In genomic region chr3:183161552-183162345, GRCh38 we compare ENCODE assay signal across 8 cellular contexts. TPM values are rescaled to one million over a fixed set of nuclear protein-coding genes. Genes with fewer than 3 reads are reported as not detected.
DNase-seq lines count a peak whose midpoint lies in the region; ATAC-seq and TF ChIP-seq lines count a peak whose summit lies in the region.

No MANE protein-coding gene starts in this region.

- H3K36me3 ChIP-seq in body of pancreas (replicated peaks in 1 of 2; ENCODE audit: insufficient read depth in 1 of 2, low read depth in 2 of 2) (no peaks in the 10 kb centered on the region), gastroesophageal sphincter (no peaks in the 10 kb centered on the region)

- H3K27me3 Mint-ChIP-seq in memory B cell = peaks cover 25% of the 10 kb centered on the region

- peak in 1 of 4 donors; percentile 40 for DNase-seq in body of pancreas
- peak; percentile 63 to 73 for DNase-seq in memory B cell (ENCODE audit: low spot score in 2 of 2)
- DNase-seq in globus pallidus (ENCODE audit: low spot score) = no peak
- DNase-seq in COLO829 (ENCODE audit: low spot score) = no peak

- peak overlapping the region in 2 of 4 donors; percentile 26 to 60 for H3K27ac ChIP-seq in body of pancreas
- no peak overlapping the region for H3K27ac ChIP-seq in gastroesophageal sphincter

- H3K9me3 Mint-ChIP-seq in memory B cell = peaks cover 6% of the 10 kb centered on the region

- H3K4me1 ChIP-seq in body of pancreas (peaks cover 8% of the 10 kb centered on the region), gastroesophageal sphincter (peaks cover 0 to 15% (median 0%) of the 10 kb centered on the region in 3 donors)

- H3K9me3 ChIP-seq in body of pancreas = no peaks in the 10 kb centered on the region
- no peaks in the 10 kb centered on the region for H3K9me3 ChIP-seq in gastroesophageal sphincter

- no peak for TF ChIP-seq EP300 in gastroesophageal sphincter (IDR thresholded peaks at IDR 0.05)

- no peaks in the 10 kb centered on the region for H3K27me3 ChIP-seq in body of pancreas
- H3K27me3 ChIP-seq in gastroesophageal sphincter = peaks cover 39% of the 10 kb centered on the region

- TF ChIP-seq CTCF in body of pancreas (IDR thresholded peaks at IDR 0.05) = no peak
- no peak for TF ChIP-seq CTCF in gastroesophageal sphincter (IDR thresholded peaks at IDR 0.05)

- peak overlapping the region in 1 of 2 donors; percentile 68 for H3K4me3 ChIP-seq in body of pancreas
- H3K4me3 ChIP-seq in gastroesophageal sphincter = peak overlapping the region in 1 of 2 donors; percentile 59

- H3K4me1 Mint-ChIP-seq in memory B cell = peaks cover 16% of the 10 kb centered on the region

- peak overlapping the region; percentile 75 for H3K4me3 Mint-ChIP-seq in memory B cell

- WGBS in body of pancreas, 2 donors = 43 to 50% methylated on average over 25 of the region's 25 CpGs
- WGBS in gastroesophageal sphincter (ENCODE audit: low coverage in 1 of 2), 2 donors = 19 to 51% methylated on average over 8 to 19 of the region's 25 CpGs

- TF ChIP-seq POLR2A in body of pancreas (IDR thresholded peaks at IDR 0.05) (no peak), gastroesophageal sphincter (IDR thresholded peaks at IDR 0.05) (no peak)

- peaks cover 2% of the 10 kb centered on the region for H3K36me3 Mint-ChIP-seq in memory B cell

- peak overlapping the region; percentile 90 for H3K27ac Mint-ChIP-seq in memory B cell

- ATAC-seq in GM18499 (IDR thresholded peaks at IDR 0.05; ENCODE audit: insufficient read depth, unreplicated experiment) (peak; percentile 60), GM21381 (IDR thresholded peaks at IDR 0.05; ENCODE audit: unreplicated experiment) (peak; percentile 67), HG03571 (IDR thresholded peaks at IDR 0.05; ENCODE audit: unreplicated experiment) (peak; percentile 70), body of pancreas (peak; percentile 4), memory B cell (ENCODE audit: low read depth) (peak; percentile 90), gastroesophageal sphincter (no peak)

- intact Hi-C loops in body of pancreas (cut with DNase I) = no loop called here

RNA-seq across cellular contexts. Expression of gene LAMP3, which starts 0.8 kb away (rescaled TPM):
- total RNA-seq in body of pancreas = 1 to 10 TPM; 1.3 to 2.6 TPM
- under 1 TPM in 1 of 4 donors, not detected in 3; 0.74 TPM for total RNA-seq in gastroesophageal sphincter

Comparison
In these comparisons a context has a peak if more than half of its experiments do, and no peak if none do; other contexts are left out.
1. DNase-seq: peak in memory B cell (2 of 2); none in globus pallidus (single experiment) and COLO829 (single experiment).